Comparison of ENCODE assay signal across 8 cellular contexts in the genomic region with DNA sequence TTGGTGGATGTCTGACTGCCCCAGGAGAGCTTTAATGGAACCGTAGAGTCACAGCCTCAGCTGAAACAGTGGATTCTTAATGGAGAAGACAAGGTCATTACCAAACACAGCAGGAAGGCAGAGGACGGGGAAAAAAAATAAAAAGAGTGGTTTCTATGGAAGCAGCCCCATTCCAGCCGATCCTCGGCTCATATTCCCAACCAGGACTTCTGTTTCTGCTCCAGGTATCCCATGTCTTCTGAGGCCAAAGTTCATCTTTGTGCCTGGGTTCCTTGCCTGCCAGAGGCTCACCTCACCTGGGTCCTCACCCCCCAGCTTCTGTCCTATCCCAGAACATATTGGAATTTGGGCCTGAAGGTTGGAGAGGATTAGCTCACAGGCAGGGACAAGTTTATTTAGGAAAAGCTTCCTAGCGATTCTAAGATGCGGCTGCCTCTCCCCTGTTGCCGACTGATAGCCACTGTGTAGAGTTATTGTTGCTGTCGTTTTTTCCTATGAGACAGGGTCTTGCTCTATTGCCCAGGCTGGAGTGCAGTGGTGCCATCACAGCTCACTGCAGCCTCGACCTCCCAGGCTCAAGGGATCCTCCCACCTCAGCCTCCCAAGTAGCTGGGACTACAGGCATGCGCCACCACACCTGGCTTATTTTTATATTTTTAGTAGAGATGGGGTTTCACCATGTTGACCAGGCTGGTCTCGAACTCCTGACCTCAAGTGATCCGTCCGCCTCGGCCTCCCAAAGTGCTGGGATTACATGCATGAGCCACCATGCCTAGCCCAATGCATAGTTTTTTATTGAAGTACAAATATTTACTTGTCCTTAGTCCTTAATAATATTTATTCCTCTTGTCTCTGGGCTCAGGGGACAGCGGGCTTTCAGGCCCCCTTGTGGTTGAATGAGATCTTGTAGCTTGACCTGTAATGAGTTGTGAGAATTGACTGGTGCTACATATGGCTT. TPM values are rescaled to one million over a fixed set of nuclear protein-coding genes. Genes with fewer than 3 reads are reported as not detected.
DNase-seq lines count a peak whose midpoint lies in the region; ATAC-seq and TF ChIP-seq lines count a peak whose summit lies in the region.

No MANE protein-coding gene starts in this region.

- intact Hi-C loops in lower leg skin (cut with DNase I; ENCODE audit: low total_unique reads) = no loop called here

- in situ Hi-C loops in ACHN (cut with HindIII; ENCODE audit: low pct_ligation_motif_present, low pct_unique_long_range_greater_than_20kb, low sequenced_read_pairs) = loop anchor here (25.0 kb wide), 1 partner anchor 94 kb away; no protein-coding TSS in a partner anchor

- ATAC-seq in HG03521 (IDR thresholded peaks at IDR 0.05; ENCODE audit: unreplicated experiment) (no peak), GM18498 (IDR thresholded peaks at IDR 0.05; ENCODE audit: unreplicated experiment) (no peak)

- DNase-seq in ACHN (peak; percentile 28), RPMI7951 (ENCODE audit: low read depth) (peak; percentile 50), germinal center (ENCODE audit: low spot score) (peak; percentile 64), lower leg skin (ENCODE audit: low spot score in 2 of 2) (no peak), epidermal melanocyte (ENCODE audit: insufficient read length, low spot score) (no peak)

- TF ChIP-seq CTCF in GM12873 (IDR thresholded peaks at IDR 0.05; ENCODE audit: insufficient read depth, low read depth, low read length, missing control alignments) = peak; percentile 49
- TF ChIP-seq CTCF in lower leg skin (IDR thresholded peaks at IDR 0.05) = no peak

- H3K4me3 ChIP-seq in lower leg skin (ENCODE audit: low read depth, poor library complexity, severe bottlenecking) = no peak overlapping the region

- TF ChIP-seq POLR2A in lower leg skin (IDR thresholded peaks at IDR 0.05) = no peak

- 74 to 77% methylated on average over 15 of the region's 15 CpGs for WGBS in lower leg skin, 2 donors

RNA-seq across cellular contexts. Expression of a gene that starts 15.4 kb away (rescaled TPM):
- 0.36 and 0.78 TPM in 2 replicates for total RNA-seq in RPMI7951 (2014; rRNA removed; shearing (Covaris generic))
- total RNA-seq in lower leg skin = 1 to 10 TPM in 2 of 4 donors, under 1 TPM in 1, not detected in 1; 0.79 to 2.0 (median 1.9) TPM

RNA-seq across cellular contexts. Expression of a gene that starts 17.9 kb away (rescaled TPM):
- total RNA-seq in RPMI7951 (2014; rRNA removed; shearing (Covaris generic)) = 20.9 and 22.9 TPM in 2 replicates
- total RNA-seq in lower leg skin = 10 to 100 TPM; 20.1 to 30.3 (median 23.0) TPM

RNA-seq across cellular contexts. Expression of a gene that starts 57.0 kb away (rescaled TPM):
- not detected in 2 replicates for total RNA-seq in RPMI7951 (2014; rRNA removed; shearing (Covaris generic))
- 1 to 10 TPM in 1 of 4 donors, under 1 TPM in 2, not detected in 1; 0.64 to 2.0 (median 0.72) TPM for total RNA-seq in lower leg skin

Comparison
In these comparisons a context has a peak if more than half of its experiments do, and no peak if none do; other contexts are left out.
1. DNase-seq: peak in ACHN (single experiment), RPMI7951 (single experiment) and germinal center (single experiment); none in lower leg skin (0 of 2) and epidermal melanocyte (single experiment).